Comparison of ENCODE assay signal across 13 cellular contexts in the genomic region with DNA sequence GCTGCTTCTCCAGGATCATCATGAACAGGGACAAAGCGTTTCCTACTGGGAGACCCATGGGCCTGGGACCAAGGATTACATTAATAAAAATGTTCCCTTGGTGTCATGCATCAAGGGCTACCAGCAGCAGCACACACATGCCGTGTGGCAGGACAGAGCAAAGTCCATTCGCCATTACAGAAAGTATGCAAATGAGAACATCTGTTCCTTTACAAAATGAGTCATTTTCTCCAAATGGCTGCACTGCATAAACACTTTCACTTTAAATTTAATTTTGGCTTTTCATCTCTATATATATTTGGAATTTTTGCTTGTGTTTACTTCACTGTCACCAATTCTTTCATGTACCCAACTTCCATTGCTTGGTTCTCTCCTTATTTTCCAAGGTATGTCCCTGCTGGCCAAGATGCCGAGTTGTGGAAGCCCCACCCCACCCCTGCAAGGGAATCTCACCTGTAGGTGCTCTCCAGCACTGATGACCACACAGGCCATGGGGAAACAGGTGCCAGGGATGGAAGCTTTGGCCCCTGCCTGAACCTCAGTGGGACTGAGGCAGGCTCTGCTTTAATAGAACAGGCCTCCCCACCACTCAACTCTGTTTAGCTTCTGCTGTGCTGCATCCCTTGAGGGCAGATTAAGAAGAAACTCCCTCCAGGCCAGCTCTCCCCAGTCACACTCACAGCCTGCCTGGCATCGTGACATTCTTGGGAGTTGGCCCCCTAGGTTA. TPM values are rescaled to one million over a fixed set of nuclear protein-coding genes. Genes with fewer than 3 reads are reported as not detected.
A peak's percentile ranks its signal among the peaks of the same experiment; 100 is the strongest.
DNase-seq lines count a peak whose midpoint lies in the region; ATAC-seq, FAIRE-seq and TF ChIP-seq lines count a peak whose summit lies in the region.
"Had no signal": no experiment of that assay in that cellular context is flagged by ENCODE, and none has a peak within 500 bp of the region (broad histone marks: within the 10 kb centered on the region; RNA-seq: fewer than 3 reads in every experiment).

No MANE protein-coding gene starts in this region.

- H3K36me3 ChIP-seq in kidney (ENCODE audit: control insufficient read depth in 1 of 2, insufficient read depth in 2 of 2, low read length in 2 of 2) = no peaks in the 10 kb centered on the region

- DNase-seq in GM12865 (ENCODE audit: low read depth) (peak; percentile 73), GM19240 (ENCODE audit: insufficient read length, low spot score) (peak; percentile 51), kidney (peak; percentile 26), cerebellar cortex (ENCODE audit: low spot score) (no peak), OCI-M2 (lab: John Stamatoyannopoulos, UW; ENCODE audit: unreplicated experiment) (no peak), NCI-H128 (lab: John Stamatoyannopoulos, UW; ENCODE audit: unreplicated experiment) (no peak), RPMI8226 (no peak)
- DNase-seq: activated CD4-positive, alpha-beta T cell treated with anti-CD3 and anti-CD28 coated beads, Interleukin-2, amount 10 ng/mL, durations not matched to agents 24 days and 14 days; GOT3; PC-9 had no signal

- intact Hi-C loops in kidney (cut with DNase I) = no loop called here

- no peak overlapping the region for H3K27ac ChIP-seq in kidney (ENCODE audit: low read depth in 2 of 2, low read length in 2 of 2)
- H3K27ac ChIP-seq: PC-9 had no signal

- no peaks in the 10 kb centered on the region for H3K4me1 ChIP-seq in kidney (ENCODE audit: control insufficient read depth in 1 of 2, insufficient read depth in 1 of 2, low read depth in 1 of 2, low read length in 2 of 2)

- no peak for TF ChIP-seq CTCF in GM12865 (IDR thresholded peaks at IDR 0.05; ENCODE audit: insufficient read depth, low read depth, low read length, missing control alignments)
- TF ChIP-seq CTCF in kidney (IDR thresholded peaks at IDR 0.05; ENCODE audit: borderline replicate concordance, extremely low read depth, insufficient read depth) = no peak

- no peak overlapping the region for H3K9ac ChIP-seq in kidney (ENCODE audit: low read length in 2 of 2)

- H3K4me3 ChIP-seq in GM12865 (ENCODE audit: low read depth, low read length) = no peak overlapping the region
- no peak overlapping the region for H3K4me3 ChIP-seq in kidney (ENCODE audit: low read length in 2 of 2)
- H3K4me3 ChIP-seq: PC-9 had no signal

- no peak for FAIRE-seq in kidney (lab: Jason Lieb, UNC)
- FAIRE-seq: bronchial epithelial cell, urothelium cell line had no signal

- peak; percentile 48 for ATAC-seq in HG03520 (IDR thresholded peaks at IDR 0.05; ENCODE audit: unreplicated experiment)

- peaks cover 6 to 12% of the 10 kb centered on the region in 2 donors for H3K9me3 ChIP-seq in kidney (ENCODE audit: control insufficient read depth in 1 of 2, low read length in 2 of 2)

RNA-seq across cellular contexts. Expression of a gene that starts 15.6 kb away (rescaled TPM):
- 5.7 TPM for total RNA-seq in kidney
- polyA plus RNA-seq in kidney (ENCODE audit: insufficient read depth, low read depth, low replicate concordance) = 3.7 TPM

Comparison
In these comparisons a context has a peak if more than half of its experiments do, and no peak if none do; other contexts are left out.
1. DNase-seq: peak in GM12865 (single experiment), GM19240 (single experiment) and kidney (single experiment); none in cerebellar cortex (single experiment), OCI-M2 (single experiment), NCI-H128 (single experiment) and RPMI8226 (single experiment).